1 cellular context compared by ENCODE assay signal in genomic region chr7:65444899-65445823, GRCh38.
TF ChIP-seq lines count a peak whose summit lies in the region.

No MANE protein-coding gene starts in this region.

TF ChIP-seq in HepG2, 621 proteins besides CTCF, POLR2A, EP300 and RAD21 (continued from another document):
- TF ChIP-seq, protein P1, sequence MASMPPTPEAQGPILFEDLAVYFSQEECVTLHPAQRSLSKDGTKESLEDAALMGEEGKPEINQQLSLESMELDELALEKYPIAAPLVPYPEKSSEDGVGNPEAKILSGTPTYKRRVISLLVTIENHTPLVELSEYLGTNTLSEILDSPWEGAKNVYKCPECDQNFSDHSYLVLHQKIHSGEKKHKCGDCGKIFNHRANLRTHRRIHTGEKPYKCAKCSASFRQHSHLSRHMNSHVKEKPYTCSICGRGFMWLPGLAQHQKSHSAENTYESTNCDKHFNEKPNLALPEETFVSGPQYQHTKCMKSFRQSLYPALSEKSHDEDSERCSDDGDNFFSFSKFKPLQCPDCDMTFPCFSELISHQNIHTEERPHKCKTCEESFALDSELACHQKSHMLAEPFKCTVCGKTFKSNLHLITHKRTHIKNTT (CRISPR knock-in tag; IDR thresholded peaks at IDR 0.05) = no peak
- TF ChIP-seq, protein P2, sequence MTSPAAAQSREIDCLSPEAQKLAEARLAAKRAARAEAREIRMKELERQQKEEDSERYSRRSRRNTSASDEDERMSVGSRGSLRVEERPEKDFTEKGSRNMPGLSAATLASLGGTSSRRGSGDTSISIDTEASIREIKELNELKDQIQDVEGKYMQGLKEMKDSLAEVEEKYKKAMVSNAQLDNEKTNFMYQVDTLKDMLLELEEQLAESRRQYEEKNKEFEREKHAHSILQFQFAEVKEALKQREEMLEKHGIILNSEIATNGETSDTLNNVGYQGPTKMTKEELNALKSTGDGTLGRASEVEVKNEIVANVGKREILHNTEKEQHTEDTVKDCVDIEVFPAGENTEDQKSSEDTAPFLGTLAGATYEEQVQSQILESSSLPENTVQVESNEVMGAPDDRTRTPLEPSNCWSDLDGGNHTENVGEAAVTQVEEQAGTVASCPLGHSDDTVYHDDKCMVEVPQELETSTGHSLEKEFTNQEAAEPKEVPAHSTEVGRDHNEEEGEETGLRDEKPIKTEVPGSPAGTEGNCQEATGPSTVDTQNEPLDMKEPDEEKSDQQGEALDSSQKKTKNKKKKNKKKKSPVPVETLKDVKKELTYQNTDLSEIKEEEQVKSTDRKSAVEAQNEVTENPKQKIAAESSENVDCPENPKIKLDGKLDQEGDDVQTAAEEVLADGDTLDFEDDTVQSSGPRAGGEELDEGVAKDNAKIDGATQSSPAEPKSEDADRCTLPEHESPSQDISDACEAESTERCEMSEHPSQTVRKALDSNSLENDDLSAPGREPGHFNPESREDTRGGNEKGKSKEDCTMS (CRISPR knock-in tag; conservative IDR thresholded peaks at IDR 0.05) = no peak
- TF ChIP-seq, protein P3, sequence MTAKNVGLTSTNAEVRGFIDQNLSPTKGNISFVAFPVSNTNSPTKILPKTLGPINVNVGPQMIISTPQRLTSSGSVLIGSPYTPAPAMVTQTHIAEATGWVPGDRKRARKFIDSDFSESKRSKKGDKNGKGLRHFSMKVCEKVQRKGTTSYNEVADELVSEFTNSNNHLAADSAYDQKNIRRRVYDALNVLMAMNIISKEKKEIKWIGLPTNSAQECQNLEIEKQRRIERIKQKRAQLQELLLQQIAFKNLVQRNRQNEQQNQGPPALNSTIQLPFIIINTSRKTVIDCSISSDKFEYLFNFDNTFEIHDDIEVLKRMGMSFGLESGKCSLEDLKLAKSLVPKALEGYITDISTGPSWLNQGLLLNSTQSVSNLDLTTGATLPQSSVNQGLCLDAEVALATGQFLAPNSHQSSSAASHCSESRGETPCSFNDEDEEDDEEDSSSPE (CRISPR knock-in tag; IDR thresholded peaks at IDR 0.05) = no peak
- TF ChIP-seq NBN (conservative IDR thresholded peaks at IDR 0.05) (no peak), WIZ (CRISPR knock-in tag; IDR thresholded peaks at IDR 0.05) (no peak), SATB2 (CRISPR knock-in tag; IDR thresholded peaks at IDR 0.05) (no peak), FOXO1 (CRISPR knock-in tag; IDR thresholded peaks at IDR 0.05) (peak; percentile 97), ZNF350 (CRISPR knock-in tag; IDR thresholded peaks at IDR 0.05; ENCODE audit: borderline replicate concordance, low read depth) (no peak), ZBTB7A (CRISPR knock-in tag; IDR thresholded peaks at IDR 0.05) (peak; percentile 58; the same call in 1 of the 2 replicates), ZNF232 (CRISPR knock-in tag; IDR thresholded peaks at IDR 0.05; ENCODE audit: borderline replicate concordance) (no peak), PITX1 (CRISPR knock-in tag; IDR thresholded peaks at IDR 0.05) (peak; percentile 93), NFKBIZ (CRISPR knock-in tag; IDR thresholded peaks at IDR 0.05) (peak; percentile 79; the same call in 1 of the 2 replicates), ZNF772 (CRISPR knock-in tag; IDR thresholded peaks at IDR 0.05) (no peak), REST (IDR thresholded peaks at IDR 0.05; ENCODE audit: borderline replicate concordance in 1 of 2, low read depth in 1 of 2, low read length in 2 of 2) (peak in 1 of 2 experiments; percentile 72; a peak in 1 of 4 replicates), TAF1 (CRISPR knock-in tag; IDR thresholded peaks at IDR 0.05) (peak; percentile 21; the same call in 1 of the 2 replicates)
- TF ChIP-seq, protein P4, sequence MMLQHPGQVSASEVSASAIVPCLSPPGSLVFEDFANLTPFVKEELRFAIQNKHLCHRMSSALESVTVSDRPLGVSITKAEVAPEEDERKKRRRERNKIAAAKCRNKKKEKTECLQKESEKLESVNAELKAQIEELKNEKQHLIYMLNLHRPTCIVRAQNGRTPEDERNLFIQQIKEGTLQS (CRISPR knock-in tag; IDR thresholded peaks at IDR 0.05) = 0 out of 2 replicates have a peak, but pooled peaks have one; percentile 38
TF ChIP-seq in HepG2: peak in this region for 202.
